29 cellular contexts compared by ENCODE assay signal in genomic region chr10:132986576-132986975, GRCh38. TPM values are rescaled to one million over a fixed set of nuclear protein-coding genes. Genes with fewer than 3 reads are reported as not detected.
"Had no signal": no experiment of that assay in that cellular context is flagged by ENCODE, and none has a peak within 500 bp of the region (broad histone marks: within the 10 kb centered on the region; RNA-seq: fewer than 3 reads in every experiment).

No MANE protein-coding gene starts in this region.

- H3K4me1 Mint-ChIP-seq: central memory CD8-positive, alpha-beta T cell; immature natural killer cell; naive thymus-derived CD4-positive, alpha-beta T cell; stimulated activated memory B cell treated with anti-CD40 and anti-IgM and Interleukin-4, amounts not matched to agents 10 μg/mL and 1 μg/mL and 100 μg/mL, for 72 hours had no signal

- H3K36me3 Mint-ChIP-seq: immature natural killer cell; naive thymus-derived CD4-positive, alpha-beta T cell; stimulated activated memory B cell treated with anti-CD40 and anti-IgM and Interleukin-4, amounts not matched to agents 10 μg/mL and 1 μg/mL and 100 μg/mL, for 72 hours had no signal

- H3K27ac ChIP-seq: colonic mucosa, esophagus muscularis mucosa, foreskin keratinocyte, heart right ventricle, psoas muscle, right lobe of liver, transverse colon, vagina had no signal

- DNase-seq: colonic mucosa; effector memory CD4-positive, alpha-beta T cell; foreskin keratinocyte; heart right ventricle; hypothalamus; immature natural killer cell; islet precursor cell; left ventricle myocardium superior; mammary epithelial cell; mesendoderm; midbrain; naive thymus-derived CD4-positive, alpha-beta T cell; nucleus accumbens; small intestine; stimulated activated CD4-positive, alpha-beta T cell treated with anti-CD3 and anti-CD28 coated beads, Interleukin-12 subunit alpha, Interleukin-12 subunit beta, amount 100 ng/mL, for 4 hours; stimulated activated CD4-positive, alpha-beta T cell treated with anti-CD3 and anti-CD28 coated beads, Interleukin-1b, Interleukin-23, amount 100 ng/mL, for 48 hours; stimulated activated CD4-positive, alpha-beta T cell treated with anti-CD3 and anti-CD28 coated beads, Interleukin-4, amount 100 ng/mL, for 24 hours; stimulated activated naive CD8-positive, alpha-beta T cell treated with anti-CD3 and anti-CD28 coated beads, Interleukin-15, Interleukin-2, amounts not matched to agents 100 U/mL and 50 U/mL, for 24 hours; substantia nigra; transverse colon had no signal

- H3K36me3 ChIP-seq: colonic mucosa, esophagus muscularis mucosa, gastroesophageal sphincter, heart right ventricle, right lobe of liver, transverse colon, vagina had no signal

- H3K4me3 ChIP-seq: colonic mucosa, esophagus muscularis mucosa, gastroesophageal sphincter, heart right ventricle, psoas muscle, right lobe of liver, transverse colon, vagina had no signal

- H3K4me1 ChIP-seq: colonic mucosa, esophagus muscularis mucosa, foreskin keratinocyte, psoas muscle, right lobe of liver, transverse colon, vagina had no signal

- H3K27me3 Mint-ChIP-seq: central memory CD8-positive, alpha-beta T cell had no signal

- H3K4me3 Mint-ChIP-seq: central memory CD8-positive, alpha-beta T cell; dendritic cell treated with granulocyte-macrophage colony-stimulating factor and Interleukin-4, amounts not matched to agents 40 ng/mL and 50 ng/mL, for 4 days; immature natural killer cell; naive thymus-derived CD4-positive, alpha-beta T cell; nephron; stimulated activated memory B cell treated with anti-CD40 and anti-IgM and Interleukin-4, amounts not matched to agents 10 μg/mL and 1 μg/mL and 100 μg/mL, for 72 hours had no signal

- H3K27me3 ChIP-seq: colonic mucosa, right lobe of liver, vagina had no signal

- H3K9me3 ChIP-seq: colonic mucosa, esophagus muscularis mucosa, gastroesophageal sphincter, heart right ventricle, psoas muscle, right lobe of liver, transverse colon, vagina had no signal

- H3K27ac Mint-ChIP-seq: dendritic cell treated with granulocyte-macrophage colony-stimulating factor and Interleukin-4, amounts not matched to agents 40 ng/mL and 50 ng/mL, for 4 days; immature natural killer cell; naive thymus-derived CD4-positive, alpha-beta T cell; nephron; stimulated activated memory B cell treated with anti-CD40 and anti-IgM and Interleukin-4, amounts not matched to agents 10 μg/mL and 1 μg/mL and 100 μg/mL, for 72 hours had no signal

- H3K9me3 Mint-ChIP-seq: central memory CD8-positive, alpha-beta T cell; dendritic cell treated with granulocyte-macrophage colony-stimulating factor and Interleukin-4, amounts not matched to agents 40 ng/mL and 50 ng/mL, for 4 days; immature natural killer cell; naive thymus-derived CD4-positive, alpha-beta T cell; nephron; stimulated activated memory B cell treated with anti-CD40 and anti-IgM and Interleukin-4, amounts not matched to agents 10 μg/mL and 1 μg/mL and 100 μg/mL, for 72 hours had no signal

- ATAC-seq: foreskin keratinocyte; gastroesophageal sphincter; heart right ventricle; left ventricle myocardium superior; naive thymus-derived CD4-positive, alpha-beta T cell; psoas muscle; stimulated activated memory B cell treated with anti-CD40 and anti-IgM and Interleukin-4, amounts not matched to agents 10 μg/mL and 1 μg/mL and 100 μg/mL, for 72 hours; stimulated activated naive CD8-positive, alpha-beta T cell treated with anti-CD3 and anti-CD28 coated beads, Interleukin-15, Interleukin-2, amounts not matched to agents 100 U/mL and 50 U/mL, for 24 hours had no signal

RNA-seq across cellular contexts. Expression of gene CFAP46, which starts 44.2 kb away (rescaled TPM):
- total RNA-seq: transverse colon, vagina had no signal
- polyA plus RNA-seq: immature natural killer cell; mammary epithelial cell; naive thymus-derived CD4-positive, alpha-beta T cell had no signal
